8 cellular contexts compared by ENCODE assay signal in genomic region chr5:88142801-88143692, GRCh38.
DNase-seq lines count a peak whose midpoint lies in the region; ATAC-seq and TF ChIP-seq lines count a peak whose summit lies in the region.

No MANE protein-coding gene starts in this region.

- H3K27me3 ChIP-seq in SU-DHL-6 (ENCODE audit: low read length) (no peaks in the 10 kb centered on the region), heart right ventricle (peaks cover 0 to 99% (median 70%) of the 10 kb centered on the region in 7 donors), psoas muscle (ENCODE audit: insufficient read depth in 3 of 3, low read length in 2 of 3) (peaks cover 7 to 74% (median 14%) of the 10 kb centered on the region in 3 donors)

- TF ChIP-seq CTCF in SU-DHL-6 (IDR thresholded peaks at IDR 0.05; ENCODE audit: insufficient read depth, low read length, poor library complexity, severe bottlenecking): no peak
- TF ChIP-seq CTCF in heart right ventricle (IDR thresholded peaks at IDR 0.05): no peak
- no peak for TF ChIP-seq CTCF in psoas muscle (IDR thresholded peaks at IDR 0.05)

- H3K79me2 ChIP-seq in SU-DHL-6 (ENCODE audit: insufficient read depth, low read length): no peaks in the 10 kb centered on the region

- ATAC-seq in heart right ventricle (no peak), psoas muscle (peak in 1 of 4 donors; percentile 21), GM21723 (IDR thresholded peaks at IDR 0.05; ENCODE audit: unreplicated experiment) (no peak), GM18520 (IDR thresholded peaks at IDR 0.05; ENCODE audit: unreplicated experiment) (no peak)
- ATAC-seq in effector memory CD8-positive, alpha-beta T cell (replicated peaks): no peak

- no peaks in the 10 kb centered on the region for H3K9me2 ChIP-seq in SU-DHL-6 (replicated peaks; ENCODE audit: insufficient read depth, low read length)

- H3K9ac ChIP-seq in SU-DHL-6 (ENCODE audit: low read length): no peak overlapping the region

- no peaks in the 10 kb centered on the region for H4K20me1 ChIP-seq in SU-DHL-6 (ENCODE audit: low read depth, low read length)

- H3K36me3 ChIP-seq in SU-DHL-6 (ENCODE audit: low read length) (no peaks in the 10 kb centered on the region), heart right ventricle (no peaks in the 10 kb centered on the region), psoas muscle (ENCODE audit: insufficient read depth in 1 of 2, low read depth in 1 of 2) (no peaks in the 10 kb centered on the region)

- DNase-seq in EL (peak; percentile 3), heart right ventricle (no peak), psoas muscle (peak; percentile 67 to 74), NCI-H2107 (lab: John Stamatoyannopoulos, UW) (no peak)
- DNase-seq in effector memory CD8-positive, alpha-beta T cell: no peak

- H3K4me2 ChIP-seq in SU-DHL-6 (ENCODE audit: low read depth, low read length, poor library complexity, severe bottlenecking): peak overlapping the region; percentile 92

- H3K4me1 Mint-ChIP-seq in effector memory CD8-positive, alpha-beta T cell (ENCODE audit: low read depth in 2 of 2): peaks cover 9 to 21% of the 10 kb centered on the region in 2 donors

- no peak overlapping the region for H3K27ac Mint-ChIP-seq in effector memory CD8-positive, alpha-beta T cell

- H3K9me3 Mint-ChIP-seq in effector memory CD8-positive, alpha-beta T cell: no peaks in the 10 kb centered on the region

- no peak overlapping the region for H2AFZ ChIP-seq in SU-DHL-6 (ENCODE audit: low read depth, low read length, severe bottlenecking)

- WGBS in heart right ventricle, 2 donors: 6 to 7% methylated on average over 20 of the region's 20 CpGs
- 2 to 5% (median 4%) methylated on average over 20 of the region's 20 CpGs for WGBS in psoas muscle, 3 donors

- H3K4me3 ChIP-seq in SU-DHL-6 (ENCODE audit: insufficient read depth, low read length, poor library complexity, severe bottlenecking): no peak overlapping the region
- H3K4me3 ChIP-seq in heart right ventricle: peak overlapping the region; percentile 6 to 62 (median 56)
- peak overlapping the region; percentile 70 for H3K4me3 ChIP-seq in psoas muscle

- no peak overlapping the region for H3K4me3 Mint-ChIP-seq in effector memory CD8-positive, alpha-beta T cell

- no peak overlapping the region for H3K27ac ChIP-seq in SU-DHL-6 (ENCODE audit: low read depth, low read length)
- no peak overlapping the region for H3K27ac ChIP-seq in heart right ventricle
- no peak overlapping the region for H3K27ac ChIP-seq in psoas muscle

- H3K36me3 Mint-ChIP-seq in effector memory CD8-positive, alpha-beta T cell (ENCODE audit: insufficient read depth): peaks cover 5% of the 10 kb centered on the region

- no peaks in the 10 kb centered on the region for H3F3A ChIP-seq in SU-DHL-6 (ENCODE audit: insufficient read depth)

- H3K4me1 ChIP-seq in heart right ventricle (peaks cover 6 to 53% (median 37%) of the 10 kb centered on the region in 9 donors), psoas muscle (peaks cover 8% of the 10 kb centered on the region)

- H3K9me3 ChIP-seq in SU-DHL-6 (ENCODE audit: insufficient read depth, low read length) (no peaks in the 10 kb centered on the region), heart right ventricle (no peaks in the 10 kb centered on the region), psoas muscle (no peaks in the 10 kb centered on the region)

- peaks cover 11 to 21% of the 10 kb centered on the region in 2 donors for H3K27me3 Mint-ChIP-seq in effector memory CD8-positive, alpha-beta T cell

- intact Hi-C loops in heart right ventricle (cut with DNase I) (loop anchor here in 8 of 10 donors (5.0 to 10.0 kb wide), 9 partner anchors 122 to 549 kb away; partner anchors contain the start of gene TMEM161B (in 3 of the 8)), psoas muscle (cut with DNase I) (loop anchor here (2.0 to 10.0 kb wide), 4 partner anchors 122 to 538 kb away; partner anchors contain the start of gene TMEM161B (in 1 of the 2))

Comparison
In these comparisons a context has a peak if more than half of its experiments do, and no peak if none do; other contexts are left out.
1. DNase-seq: peak in EL (single experiment) and psoas muscle (2 of 2); none in heart right ventricle (0 of 2), effector memory CD8-positive, alpha-beta T cell (0 of 3) and NCI-H2107 (single experiment).